Comparison of ENCODE assay signal across 8 cellular contexts in the genomic region with DNA sequence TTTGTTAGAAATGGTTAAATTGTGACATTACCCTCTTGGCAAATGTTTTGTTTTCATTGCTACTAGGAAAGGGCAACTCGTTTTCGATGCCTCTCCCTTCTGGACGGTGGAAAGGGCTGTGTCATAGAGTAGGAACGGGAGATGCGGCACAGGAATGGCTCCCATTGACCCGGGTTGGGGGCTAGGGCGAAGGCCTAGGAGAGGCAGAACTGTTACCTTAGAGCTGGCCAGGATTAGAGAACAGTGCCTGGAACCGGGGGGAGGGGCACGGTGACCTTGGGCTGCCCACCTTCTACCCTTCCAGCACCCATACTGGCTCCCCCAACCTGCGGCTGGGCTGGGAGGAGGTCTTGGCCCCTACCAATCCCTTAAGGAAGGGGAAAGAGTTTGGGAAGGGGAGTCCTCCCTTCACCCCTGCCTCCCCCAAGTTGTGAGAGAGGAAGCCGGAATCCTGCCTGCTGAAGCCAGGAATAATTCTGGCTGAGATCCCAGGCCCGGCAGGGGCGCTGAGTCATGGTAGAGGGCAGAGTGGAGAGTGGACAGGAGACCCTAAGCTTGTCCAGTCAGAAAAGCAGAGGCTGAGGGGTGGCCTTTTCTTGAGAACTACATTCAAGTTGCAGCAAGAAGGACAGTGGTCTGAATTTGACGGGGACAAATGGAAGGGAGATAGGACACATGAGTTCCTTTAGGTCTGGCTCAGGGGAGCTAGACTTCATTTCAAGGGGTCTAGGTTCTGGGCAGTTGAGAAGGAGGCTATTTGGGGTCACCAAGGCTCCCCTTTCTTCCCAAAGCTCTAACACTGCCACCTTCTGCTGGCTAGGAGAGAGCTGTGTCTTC. TPM values are rescaled to one million over a fixed set of nuclear protein-coding genes. Genes with fewer than 3 reads are reported as not detected.
DNase-seq lines count a peak whose midpoint lies in the region; ATAC-seq and TF ChIP-seq lines count a peak whose summit lies in the region.

No MANE protein-coding gene starts in this region.

- H3K36me3 ChIP-seq in SK-N-SH (replicated peaks in 1 of 2; ENCODE audit: control insufficient read depth in 1 of 2, insufficient read depth in 2 of 2, low read length in 1 of 2), result peaks cover 0 to 33% of the 10 kb centered on the region in 2 experiments
- peaks cover 8% of the 10 kb centered on the region for H3K36me3 ChIP-seq in fibroblast of lung (ENCODE audit: control insufficient read depth, insufficient read depth, low read length)

- H3K27me3 Mint-ChIP-seq in activated CD8-positive, alpha-beta memory T cell treated with anti-CD3 and anti-CD28 coated beads, Interleukin-2, amount 10 ng/mL, durations not matched to agents 7 days and 5 days, result no peaks in the 10 kb centered on the region
- H3K27me3 Mint-ChIP-seq in nephron progenitor cell (ENCODE audit: low read depth, poor library complexity), result no peaks in the 10 kb centered on the region
- H3K27me3 Mint-ChIP-seq in activated naive CD4-positive, alpha-beta T cell treated with anti-CD3 and anti-CD28 coated beads, Interleukin-2, amount 10 ng/mL, durations not matched to agents 7 days and 5 days, result peaks cover 80% of the 10 kb centered on the region
- peaks cover 4% of the 10 kb centered on the region for H3K27me3 Mint-ChIP-seq in activated CD4-positive, alpha-beta T cell treated with anti-CD3 and anti-CD28 coated beads, Interleukin-2, amount 10 ng/mL, durations not matched to agents 7 days and 5 days

- DNase-seq in activated CD8-positive, alpha-beta memory T cell treated with anti-CD3 and anti-CD28 coated beads, Interleukin-2, amount 10 ng/mL, durations not matched to agents 7 days and 5 days, result no peak
- no peak for DNase-seq in activated CD8-positive, alpha-beta memory T cell treated with anti-CD3 and anti-CD28 coated beads, Interleukin-2, amount 50 U/mL, for 4 hours
- DNase-seq in SK-N-SH (no peak), fibroblast of lung (ENCODE audit: low read depth in 2 of 2) (peak; percentile 90 to 94), nephron progenitor cell (no peak), foreskin melanocyte (no peak)
- DNase-seq in activated naive CD4-positive, alpha-beta T cell treated with anti-CD3 and anti-CD28 coated beads, Interleukin-2, amount 10 ng/mL, durations not matched to agents 7 days and 5 days, result no peak
- DNase-seq in activated CD4-positive, alpha-beta T cell treated with anti-CD3 and anti-CD28 coated beads, Interleukin-2, amount 10 ng/mL, durations not matched to agents 7 days and 5 days, result no peak

- no peak for TF ChIP-seq RAD21 in SK-N-SH (IDR thresholded peaks at IDR 0.05; ENCODE audit: low read length)

- H3K9me3 Mint-ChIP-seq in activated CD8-positive, alpha-beta memory T cell treated with anti-CD3 and anti-CD28 coated beads, Interleukin-2, amount 10 ng/mL, durations not matched to agents 7 days and 5 days (ENCODE audit: low read depth), result no peaks in the 10 kb centered on the region
- no peaks in the 10 kb centered on the region for H3K9me3 Mint-ChIP-seq in nephron progenitor cell
- no peaks in the 10 kb centered on the region for H3K9me3 Mint-ChIP-seq in activated naive CD4-positive, alpha-beta T cell treated with anti-CD3 and anti-CD28 coated beads, Interleukin-2, amount 10 ng/mL, durations not matched to agents 7 days and 5 days
- no peaks in the 10 kb centered on the region for H3K9me3 Mint-ChIP-seq in activated CD4-positive, alpha-beta T cell treated with anti-CD3 and anti-CD28 coated beads, Interleukin-2, amount 10 ng/mL, durations not matched to agents 7 days and 5 days

- TF ChIP-seq EP300 in SK-N-SH (IDR thresholded peaks at IDR 0.05; ENCODE audit: borderline replicate concordance in 1 of 2, low read depth in 1 of 2, low read length in 1 of 2), result peak in 1 of 2 experiments; percentile 59; a peak in 2 of 4 replicates

- H3K9ac ChIP-seq in SK-N-SH (peak overlapping the region; percentile 97), fibroblast of lung (ENCODE audit: insufficient read depth, low read length) (peak overlapping the region; percentile 60)

- peaks cover 95% of the 10 kb centered on the region for H3K79me2 ChIP-seq in SK-N-SH (ENCODE audit: insufficient read depth)
- H3K79me2 ChIP-seq in fibroblast of lung (ENCODE audit: control insufficient read depth, insufficient read depth, low read length), result peaks cover 94% of the 10 kb centered on the region

- peak overlapping the region; percentile 12 to 59; a peak in 3 of 4 replicates for H3K4me3 ChIP-seq in SK-N-SH (ENCODE audit: low read depth in 2 of 2, low read length in 1 of 2)
- H3K4me3 ChIP-seq in fibroblast of lung (replicated peaks in 1 of 4; ENCODE audit: control extremely low read depth in 1 of 4, insufficient read depth in 1 of 4, low read depth in 3 of 4, low read length in 4 of 4), result peak overlapping the region; percentile 24 to 100 (median 36)

- H3K27me3 ChIP-seq in SK-N-SH (ENCODE audit: insufficient read depth) (no peaks in the 10 kb centered on the region), fibroblast of lung (ENCODE audit: control insufficient read depth, insufficient read depth, low read length) (no peaks in the 10 kb centered on the region)

- H3K4me1 ChIP-seq in SK-N-SH (ENCODE audit: control insufficient read depth in 1 of 2, insufficient read depth in 2 of 2, low read depth in 1 of 2, low read length in 1 of 2) (peaks cover 77 to 83% of the 10 kb centered on the region in 2 experiments), fibroblast of lung (ENCODE audit: control insufficient read depth, extremely low read depth, insufficient read depth, low read length) (peaks cover 39% of the 10 kb centered on the region)

- H3K9me3 ChIP-seq in SK-N-SH, result no peaks in the 10 kb centered on the region
- H3K9me3 ChIP-seq in fibroblast of lung (ENCODE audit: control insufficient read depth, insufficient read depth, low read depth, low read length), result no peaks in the 10 kb centered on the region

- H3K4me1 Mint-ChIP-seq in activated CD8-positive, alpha-beta memory T cell treated with anti-CD3 and anti-CD28 coated beads, Interleukin-2, amount 10 ng/mL, durations not matched to agents 7 days and 5 days, result peaks cover 60% of the 10 kb centered on the region
- H3K4me1 Mint-ChIP-seq in nephron progenitor cell, result peaks cover 69% of the 10 kb centered on the region
- peaks cover 57% of the 10 kb centered on the region for H3K4me1 Mint-ChIP-seq in activated naive CD4-positive, alpha-beta T cell treated with anti-CD3 and anti-CD28 coated beads, Interleukin-2, amount 10 ng/mL, durations not matched to agents 7 days and 5 days
- peaks cover 68% of the 10 kb centered on the region for H3K4me1 Mint-ChIP-seq in activated CD4-positive, alpha-beta T cell treated with anti-CD3 and anti-CD28 coated beads, Interleukin-2, amount 10 ng/mL, durations not matched to agents 7 days and 5 days

- WGBS in SK-N-SH (ENCODE audit: low lambda C conversion rate), result 9% methylated on average over 14 of the region's 14 CpGs

- H3F3A ChIP-seq in SK-N-SH (replicated peaks; ENCODE audit: insufficient read depth), result peaks cover 89% of the 10 kb centered on the region

- H2AFZ ChIP-seq in SK-N-SH (ENCODE audit: low read depth) (no peak overlapping the region), fibroblast of lung (ENCODE audit: low read length) (no peak overlapping the region)

- peak overlapping the region; percentile 52 for H3K27ac Mint-ChIP-seq in activated CD8-positive, alpha-beta memory T cell treated with anti-CD3 and anti-CD28 coated beads, Interleukin-2, amount 10 ng/mL, durations not matched to agents 7 days and 5 days
- peak overlapping the region; percentile 79 for H3K27ac Mint-ChIP-seq in nephron progenitor cell
- no peak overlapping the region for H3K27ac Mint-ChIP-seq in activated naive CD4-positive, alpha-beta T cell treated with anti-CD3 and anti-CD28 coated beads, Interleukin-2, amount 10 ng/mL, durations not matched to agents 7 days and 5 days
- no peak overlapping the region for H3K27ac Mint-ChIP-seq in activated CD4-positive, alpha-beta T cell treated with anti-CD3 and anti-CD28 coated beads, Interleukin-2, amount 10 ng/mL, durations not matched to agents 7 days and 5 days

- H4K20me1 ChIP-seq in SK-N-SH (ENCODE audit: insufficient read depth) (peaks cover 81% of the 10 kb centered on the region), fibroblast of lung (ENCODE audit: control insufficient read depth, extremely low read depth, insufficient read depth, low read length) (no peaks in the 10 kb centered on the region)

- H3K4me3 Mint-ChIP-seq in activated CD8-positive, alpha-beta memory T cell treated with anti-CD3 and anti-CD28 coated beads, Interleukin-2, amount 10 ng/mL, durations not matched to agents 7 days and 5 days, result no peak overlapping the region
- no peak overlapping the region for H3K4me3 Mint-ChIP-seq in nephron progenitor cell
- H3K4me3 Mint-ChIP-seq in activated naive CD4-positive, alpha-beta T cell treated with anti-CD3 and anti-CD28 coated beads, Interleukin-2, amount 10 ng/mL, durations not matched to agents 7 days and 5 days, result no peak overlapping the region
- H3K4me3 Mint-ChIP-seq in activated CD4-positive, alpha-beta T cell treated with anti-CD3 and anti-CD28 coated beads, Interleukin-2, amount 10 ng/mL, durations not matched to agents 7 days and 5 days, result no peak overlapping the region

- TF ChIP-seq CTCF in SK-N-SH (IDR thresholded peaks at IDR 0.05) (no peak), fibroblast of lung (conservative IDR thresholded peaks at IDR 0.05 in 1 of 2, IDR thresholded peaks at IDR 0.05 in 1 of 2; ENCODE audit: low read depth in 1 of 2, low read length in 2 of 2) (no peak), nephron progenitor cell (IDR thresholded peaks at IDR 0.05) (no peak)

- ATAC-seq in activated CD8-positive, alpha-beta memory T cell treated with anti-CD3 and anti-CD28 coated beads, Interleukin-2, amount 10 ng/mL, durations not matched to agents 7 days and 5 days, result no peak

- H3K36me3 Mint-ChIP-seq in activated CD8-positive, alpha-beta memory T cell treated with anti-CD3 and anti-CD28 coated beads, Interleukin-2, amount 10 ng/mL, durations not matched to agents 7 days and 5 days, result no peaks in the 10 kb centered on the region
- peaks cover 12% of the 10 kb centered on the region for H3K36me3 Mint-ChIP-seq in nephron progenitor cell (ENCODE audit: low read depth)
- H3K36me3 Mint-ChIP-seq in activated naive CD4-positive, alpha-beta T cell treated with anti-CD3 and anti-CD28 coated beads, Interleukin-2, amount 10 ng/mL, durations not matched to agents 7 days and 5 days, result no peaks in the 10 kb centered on the region
- H3K36me3 Mint-ChIP-seq in activated CD4-positive, alpha-beta T cell treated with anti-CD3 and anti-CD28 coated beads, Interleukin-2, amount 10 ng/mL, durations not matched to agents 7 days and 5 days (ENCODE audit: low read depth), result no peaks in the 10 kb centered on the region

- H3K9me2 ChIP-seq in SK-N-SH, result no peaks in the 10 kb centered on the region

- peak overlapping the region; percentile 95 for H3K4me2 ChIP-seq in SK-N-SH
- H3K4me2 ChIP-seq in fibroblast of lung (ENCODE audit: extremely low read depth, insufficient read depth, low read length), result peak overlapping the region; percentile 85

- H3K27ac ChIP-seq in SK-N-SH (ENCODE audit: low read depth in 2 of 2, low read length in 1 of 2) (peak overlapping the region; percentile 98 to 100), fibroblast of lung (ENCODE audit: insufficient read depth, low read length) (peak overlapping the region; percentile 99)

- POLR2A ChIA-PET in SK-N-SH (lab: Yijun Ruan, JAX), result interaction anchor here (0.6 to 1.6 kb wide), 5 partner anchors 8 to 545 kb away, joined by 3 to 7 read pairs (median 4); a partner anchor contains a TSS
- POLR2A ChIA-PET in activated CD4-positive, alpha-beta T cell treated with anti-CD3 and anti-CD28 coated beads, Interleukin-2, amount 10 ng/mL, durations not matched to agents 7 days and 5 days (lab: Charles Lee), result no interaction called here

- CTCF ChIA-PET in activated CD8-positive, alpha-beta memory T cell treated with anti-CD3 and anti-CD28 coated beads, Interleukin-2, amount 10 ng/mL, durations not matched to agents 7 days and 5 days (lab: Charles Lee), result interaction anchor here (0.9 to 25.5 kb wide), 4 partner anchors 8 to 122 kb away, joined by 3 to 979 read pairs (median 65); a partner anchor contains a TSS
- CTCF ChIA-PET in SK-N-SH (lab: Yijun Ruan, JAX), result interaction anchor here (0.6 to 40.5 kb wide), 7 partner anchors 7 to 153 kb away, joined by 3 to 1559 read pairs (median 3); a partner anchor contains a TSS
- CTCF ChIA-PET in activated naive CD4-positive, alpha-beta T cell treated with anti-CD3 and anti-CD28 coated beads, Interleukin-2, amount 10 ng/mL, durations not matched to agents 7 days and 5 days (lab: Charles Lee), result interaction anchor here (0.6 to 2.8 kb wide), 6 partner anchors 12 to 37 kb away, joined by 3 to 17 read pairs (median 4); no protein-coding TSS in a partner anchor
- CTCF ChIA-PET in activated CD4-positive, alpha-beta T cell treated with anti-CD3 and anti-CD28 coated beads, Interleukin-2, amount 10 ng/mL, durations not matched to agents 7 days and 5 days (lab: Charles Lee), result interaction anchor here (0.5 to 25.5 kb wide), 7 partner anchors 9 to 1206 kb away, joined by 3 to 645 read pairs (median 3); a partner anchor contains a TSS

RNA-seq across cellular contexts. Expression of a gene that starts 8.2 kb away (rescaled TPM):
- 10 to 100 TPM; 37.3 to 41.9 TPM for total RNA-seq in activated CD8-positive, alpha-beta memory T cell treated with anti-CD3 and anti-CD28 coated beads, Interleukin-2, amount 10 ng/mL, durations not matched to agents 7 days and 5 days
- polyA plus RNA-seq in SK-N-SH (2012; rRNA removed), result 726 and 983 TPM in 2 replicates
- 396 and 512 TPM in 2 replicates for polyA plus RNA-seq in SK-N-SH (2012; cell fraction: cytosol; rRNA removed)
- 1,848 and 2,172 TPM in 2 replicates for polyA plus RNA-seq in SK-N-SH (2012; cell fraction: nucleus; rRNA removed)
- total RNA-seq in fibroblast of lung, result 780 and 1,150 TPM in 2 replicates
- 613 and 813 TPM in 2 replicates for polyA plus RNA-seq in fibroblast of lung
- 891 and 1,369 TPM in 2 replicates for polyA plus RNA-seq in fibroblast of lung (2012)
- polyA minus RNA-seq in fibroblast of lung (ENCODE audit: low replicate concordance), result 720 and 826 TPM in 2 replicates
- 10 to 100 TPM; 38.3 to 43.5 TPM for total RNA-seq in activated CD4-positive, alpha-beta T cell treated with anti-CD3 and anti-CD28 coated beads, Interleukin-2, amount 10 ng/mL, durations not matched to agents 7 days and 5 days

RNA-seq across cellular contexts. Expression of a gene that starts 30.6 kb away (rescaled TPM):
- total RNA-seq in activated CD8-positive, alpha-beta memory T cell treated with anti-CD3 and anti-CD28 coated beads, Interleukin-2, amount 10 ng/mL, durations not matched to agents 7 days and 5 days, result 10 to 100 TPM; 14.5 to 30.6 TPM
- polyA plus RNA-seq in SK-N-SH (2012; rRNA removed) (1.3 and 2.3 TPM in 2 replicates), fibroblast of lung (0.24 and 0.27 TPM in 2 replicates)
- polyA plus RNA-seq in SK-N-SH (2012; cell fraction: cytosol; rRNA removed), result 0.33 and 0.73 TPM in 2 replicates
- 11.2 and 13.5 TPM in 2 replicates for polyA plus RNA-seq in SK-N-SH (2012; cell fraction: nucleus; rRNA removed)
- total RNA-seq in fibroblast of lung, result 0.77 and 0.99 TPM in 2 replicates
- 0.28 and 0.44 TPM in 2 replicates for polyA plus RNA-seq in fibroblast of lung (2012)
- 0.27 and 1.8 TPM in 2 replicates for polyA minus RNA-seq in fibroblast of lung (ENCODE audit: low replicate concordance)
- total RNA-seq in activated CD4-positive, alpha-beta T cell treated with anti-CD3 and anti-CD28 coated beads, Interleukin-2, amount 10 ng/mL, durations not matched to agents 7 days and 5 days, result 10 to 100 TPM; 35.3 to 37.8 TPM

RNA-seq across cellular contexts. Expression of a gene that starts 40.5 kb away (rescaled TPM):
- under 1 TPM; 0.06 to 0.56 TPM for total RNA-seq in activated CD8-positive, alpha-beta memory T cell treated with anti-CD3 and anti-CD28 coated beads, Interleukin-2, amount 10 ng/mL, durations not matched to agents 7 days and 5 days
- polyA plus RNA-seq in SK-N-SH (2012; rRNA removed), result 15.1 and 16.2 TPM in 2 replicates
- polyA plus RNA-seq in SK-N-SH (2012; cell fraction: cytosol; rRNA removed), result 8.7 and 14.2 TPM in 2 replicates
- polyA plus RNA-seq in SK-N-SH (2012; cell fraction: nucleus; rRNA removed), result 23.2 and 26.8 TPM in 2 replicates
- 1.5 and 1.7 TPM in 2 replicates for total RNA-seq in fibroblast of lung
- 0.96 and 2.1 TPM in 2 replicates for polyA plus RNA-seq in fibroblast of lung
- 0.94 and 2.9 TPM in 2 replicates for polyA plus RNA-seq in fibroblast of lung (2012)
- polyA minus RNA-seq in fibroblast of lung (ENCODE audit: low replicate concordance), result 2.4 and 3.9 TPM in 2 replicates
- total RNA-seq in activated CD4-positive, alpha-beta T cell treated with anti-CD3 and anti-CD28 coated beads, Interleukin-2, amount 10 ng/mL, durations not matched to agents 7 days and 5 days, result under 1 TPM; 0.02 to 0.05 TPM

Comparison
In these comparisons a context has a peak if more than half of its experiments do, and no peak if none do; other contexts are left out.
1. DNase-seq: peak in fibroblast of lung (2 of 2); none in activated CD8-positive, alpha-beta memory T cell treated with anti-CD3 and anti-CD28 coated beads, Interleukin-2, amount 10 ng/mL, durations not matched to agents 7 days and 5 days (single experiment), activated CD8-positive, alpha-beta memory T cell treated with anti-CD3 and anti-CD28 coated beads, Interleukin-2, amount 50 U/mL, for 4 hours (single experiment), SK-N-SH (single experiment), nephron progenitor cell (single experiment), activated naive CD4-positive, alpha-beta T cell treated with anti-CD3 and anti-CD28 coated beads, Interleukin-2, amount 10 ng/mL, durations not matched to agents 7 days and 5 days (single experiment), activated CD4-positive, alpha-beta T cell treated with anti-CD3 and anti-CD28 coated beads, Interleukin-2, amount 10 ng/mL, durations not matched to agents 7 days and 5 days (single experiment) and foreskin melanocyte (single experiment).
2. H3K27ac Mint-ChIP-seq: peak in activated CD8-positive, alpha-beta memory T cell treated with anti-CD3 and anti-CD28 coated beads, Interleukin-2, amount 10 ng/mL, durations not matched to agents 7 days and 5 days (single experiment) and nephron progenitor cell (single experiment); none in activated naive CD4-positive, alpha-beta T cell treated with anti-CD3 and anti-CD28 coated beads, Interleukin-2, amount 10 ng/mL, durations not matched to agents 7 days and 5 days (single experiment) and activated CD4-positive, alpha-beta T cell treated with anti-CD3 and anti-CD28 coated beads, Interleukin-2, amount 10 ng/mL, durations not matched to agents 7 days and 5 days (single experiment).
3. RNA of a gene that starts 8.2 kb away (total RNA-seq): 780 to 1,150 TPM in fibroblast of lung; 38.3 to 43.5 TPM in activated CD4-positive, alpha-beta T cell treated with anti-CD3 and anti-CD28 coated beads, Interleukin-2, amount 10 ng/mL, durations not matched to agents 7 days and 5 days and 37.3 to 41.9 TPM in activated CD8-positive, alpha-beta memory T cell treated with anti-CD3 and anti-CD28 coated beads, Interleukin-2, amount 10 ng/mL, durations not matched to agents 7 days and 5 days; every median in the first group is over 10 times any median in the second.